ENCODE assay signal across 15 cellular contexts in genomic region chrX:49307775-49308174, GRCh38. TPM values are rescaled to one million over a fixed set of nuclear protein-coding genes. Genes with fewer than 3 reads are reported as not detected.
"Had no signal": no experiment of that assay in that cellular context is flagged by ENCODE, and none has a peak within 500 bp of the region (broad histone marks: within the 10 kb centered on the region; RNA-seq: fewer than 3 reads in every experiment).

No MANE protein-coding gene starts in this region.

RNA-seq across cellular contexts. Expression of gene GAGE10, which starts 4.3 kb away (rescaled TPM):
- total RNA-seq: activated B cell treated with CpG ODN at 0.5 μM for 24 hours; activated CD4-positive, alpha-beta memory T cell treated with anti-CD3 and anti-CD28 coated beads, Interleukin-2, amount 10 ng/mL, durations not matched to agents 7 days and 5 days; activated CD8-positive, alpha-beta memory T cell treated with anti-CD3 and anti-CD28 coated beads, Interleukin-2, amount 10 ng/mL, durations not matched to agents 7 days and 5 days; activated naive CD4-positive, alpha-beta T cell treated with anti-CD3 and anti-CD28 coated beads, Interleukin-2, amount 50 U/mL, for 72 hours; activated T-helper 2 cell treated with anti-CD3 and anti-CD28 coated beads, Interferon-gamma antibody, Interleukin-2, Interleukin-4, amounts not matched to agents 10 μg/mL and 5 μg/mL and 100 μg/mL, durations not matched to agents 14 hours and 24 hours and 36 hours; adrenal gland; astrocyte; body of pancreas; breast epithelium; cardiac septum; MCF 10A; OCI-LY7; RPMI7951; SJCRH30; T-helper 1 cell treated with Interleukin-12 subunit alpha and Interleukin-12 subunit beta and Interleukin-4 antibody, amounts not matched to agents 30 ng/mL and 1 ng/mL, for 36 hours had no signal
- polyA plus RNA-seq: adrenal gland had no signal

RNA-seq across cellular contexts. Expression of gene GAGE12J, which starts 14.1 kb away (rescaled TPM):
- total RNA-seq: activated B cell treated with CpG ODN at 0.5 μM for 24 hours; activated CD4-positive, alpha-beta memory T cell treated with anti-CD3 and anti-CD28 coated beads, Interleukin-2, amount 10 ng/mL, durations not matched to agents 7 days and 5 days; activated CD8-positive, alpha-beta memory T cell treated with anti-CD3 and anti-CD28 coated beads, Interleukin-2, amount 10 ng/mL, durations not matched to agents 7 days and 5 days; activated naive CD4-positive, alpha-beta T cell treated with anti-CD3 and anti-CD28 coated beads, Interleukin-2, amount 50 U/mL, for 72 hours; activated T-helper 2 cell treated with anti-CD3 and anti-CD28 coated beads, Interferon-gamma antibody, Interleukin-2, Interleukin-4, amounts not matched to agents 10 μg/mL and 5 μg/mL and 100 μg/mL, durations not matched to agents 14 hours and 24 hours and 36 hours; adrenal gland; astrocyte; body of pancreas; breast epithelium; cardiac septum; MCF 10A; OCI-LY7; RPMI7951; SJCRH30; T-helper 1 cell treated with Interleukin-12 subunit alpha and Interleukin-12 subunit beta and Interleukin-4 antibody, amounts not matched to agents 30 ng/mL and 1 ng/mL, for 36 hours had no signal
- polyA plus RNA-seq: adrenal gland had no signal

RNA-seq across cellular contexts. Expression of gene GAGE13, which starts 23.6 kb away (rescaled TPM):
- total RNA-seq: activated B cell treated with CpG ODN at 0.5 μM for 24 hours; activated CD4-positive, alpha-beta memory T cell treated with anti-CD3 and anti-CD28 coated beads, Interleukin-2, amount 10 ng/mL, durations not matched to agents 7 days and 5 days; activated CD8-positive, alpha-beta memory T cell treated with anti-CD3 and anti-CD28 coated beads, Interleukin-2, amount 10 ng/mL, durations not matched to agents 7 days and 5 days; activated naive CD4-positive, alpha-beta T cell treated with anti-CD3 and anti-CD28 coated beads, Interleukin-2, amount 50 U/mL, for 72 hours; activated T-helper 2 cell treated with anti-CD3 and anti-CD28 coated beads, Interferon-gamma antibody, Interleukin-2, Interleukin-4, amounts not matched to agents 10 μg/mL and 5 μg/mL and 100 μg/mL, durations not matched to agents 14 hours and 24 hours and 36 hours; adrenal gland; astrocyte; body of pancreas; breast epithelium; cardiac septum; MCF 10A; OCI-LY7; SJCRH30; T-helper 1 cell treated with Interleukin-12 subunit alpha and Interleukin-12 subunit beta and Interleukin-4 antibody, amounts not matched to agents 30 ng/mL and 1 ng/mL, for 36 hours had no signal
- polyA plus RNA-seq: adrenal gland had no signal

RNA-seq across cellular contexts. Expression of gene FOXP3, which starts 43.3 kb away (rescaled TPM):
- total RNA-seq: body of pancreas, RPMI7951, SJCRH30 had no signal
